ENCODE assay signal across 1 cellular context in the genomic region with DNA sequence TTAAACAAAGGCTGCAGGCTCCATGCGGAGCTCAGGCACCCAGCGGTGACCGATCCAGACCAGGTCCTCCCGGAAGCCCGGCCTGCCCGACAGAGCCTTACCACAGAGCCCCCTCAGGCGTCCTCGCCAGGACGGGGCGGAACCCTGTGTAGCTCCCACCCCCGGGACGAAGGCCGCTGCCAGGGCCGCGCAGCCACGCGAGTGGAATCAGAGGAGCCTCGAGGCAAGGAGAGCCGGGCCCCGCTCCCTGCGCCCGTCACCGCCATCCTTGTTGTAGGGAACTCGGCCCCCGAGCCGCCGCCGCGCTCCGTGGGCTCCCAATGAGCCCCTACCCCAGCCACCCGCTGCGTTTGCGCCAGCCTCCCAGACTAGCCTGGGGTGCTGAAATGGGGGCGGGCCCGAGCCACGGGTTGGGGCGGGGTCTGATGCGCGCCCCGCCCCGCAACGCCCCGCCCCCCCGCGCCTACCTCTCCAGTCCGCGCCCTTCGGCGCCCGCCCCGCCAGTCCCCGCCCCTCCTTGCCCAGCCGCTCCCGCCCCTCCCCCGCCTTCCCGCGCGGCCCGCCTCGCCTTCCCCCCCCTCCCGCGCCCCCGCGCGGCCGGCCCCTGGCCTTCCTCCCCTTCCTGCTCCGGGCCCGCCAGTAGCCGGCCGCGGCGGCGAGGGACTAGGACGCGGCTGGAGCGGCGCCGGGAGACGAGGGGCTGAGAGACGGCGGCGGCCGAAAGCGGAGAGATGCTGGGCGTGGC.
TF ChIP-seq lines count a peak whose summit lies in the region.

A gene with protein sequence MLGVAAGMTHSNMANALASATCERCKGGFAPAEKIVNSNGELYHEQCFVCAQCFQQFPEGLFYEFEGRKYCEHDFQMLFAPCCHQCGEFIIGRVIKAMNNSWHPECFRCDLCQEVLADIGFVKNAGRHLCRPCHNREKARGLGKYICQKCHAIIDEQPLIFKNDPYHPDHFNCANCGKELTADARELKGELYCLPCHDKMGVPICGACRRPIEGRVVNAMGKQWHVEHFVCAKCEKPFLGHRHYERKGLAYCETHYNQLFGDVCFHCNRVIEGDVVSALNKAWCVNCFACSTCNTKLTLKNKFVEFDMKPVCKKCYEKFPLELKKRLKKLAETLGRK (plus strand): TSS at position 639 of the 745 bp plus-strand sequence. CDS start 93 bp downstream, at position 732.

TF ChIP-seq in K562, 482 proteins besides CTCF, POLR2A, EP300 and RAD21 (continued from another document and continues in another):
- TF ChIP-seq ESRRB (CRISPR knock-in tag; IDR thresholded peaks at IDR 0.05; ENCODE audit: borderline replicate concordance) (no peak), SMAD3 (CRISPR knock-in tag; conservative IDR thresholded peaks at IDR 0.05) (no peak), TAF1 (IDR thresholded peaks at IDR 0.05; ENCODE audit: control insufficient read depth, extremely low read depth, insufficient read depth, low read length, severe bottlenecking) (peak; percentile 91), IFI16 (CRISPR knock-in tag; IDR thresholded peaks at IDR 0.05) (no peak), ZFX (CRISPR knock-in tag; IDR thresholded peaks at IDR 0.05) (peak; percentile 97), HDAC1 (IDR thresholded peaks at IDR 0.05) (no peak; a peak in 1 of 4 replicates), SNIP1 (IDR thresholded peaks at IDR 0.05; ENCODE audit: low read depth) (no peak), E2F5 (CRISPR knock-in tag; IDR thresholded peaks at IDR 0.05) (no peak), THRB (CRISPR knock-in tag; conservative IDR thresholded peaks at IDR 0.05) (no peak), ATF6 (CRISPR knock-in tag; IDR thresholded peaks at IDR 0.05) (no peak), MAFF (IDR thresholded peaks at IDR 0.05; ENCODE audit: low read length) (no peak), CREB5 (CRISPR knock-in tag; IDR thresholded peaks at IDR 0.05) (no peak), BCL6 (CRISPR knock-in tag; IDR thresholded peaks at IDR 0.05) (no peak), ARID3A (IDR thresholded peaks at IDR 0.05; ENCODE audit: borderline replicate concordance, low read depth, low read length) (no peak), NCOR1 (IDR thresholded peaks at IDR 0.05) (0 out of 2 replicates have a peak, but pooled peaks have one; percentile 4), NUFIP1 (IDR thresholded peaks at IDR 0.05; ENCODE audit: partially characterized antibody) (no peak), IRF2 (CRISPR knock-in tag; IDR thresholded peaks at IDR 0.05) (no peak), SOX6 (IDR thresholded peaks at IDR 0.05) (no peak; the same call in 1 of the 2 replicates), RFX1 (IDR thresholded peaks at IDR 0.05) (no peak), PHB2 (IDR thresholded peaks at IDR 0.05; ENCODE audit: low read depth) (no peak)
- TF ChIP-seq, protein P1, sequence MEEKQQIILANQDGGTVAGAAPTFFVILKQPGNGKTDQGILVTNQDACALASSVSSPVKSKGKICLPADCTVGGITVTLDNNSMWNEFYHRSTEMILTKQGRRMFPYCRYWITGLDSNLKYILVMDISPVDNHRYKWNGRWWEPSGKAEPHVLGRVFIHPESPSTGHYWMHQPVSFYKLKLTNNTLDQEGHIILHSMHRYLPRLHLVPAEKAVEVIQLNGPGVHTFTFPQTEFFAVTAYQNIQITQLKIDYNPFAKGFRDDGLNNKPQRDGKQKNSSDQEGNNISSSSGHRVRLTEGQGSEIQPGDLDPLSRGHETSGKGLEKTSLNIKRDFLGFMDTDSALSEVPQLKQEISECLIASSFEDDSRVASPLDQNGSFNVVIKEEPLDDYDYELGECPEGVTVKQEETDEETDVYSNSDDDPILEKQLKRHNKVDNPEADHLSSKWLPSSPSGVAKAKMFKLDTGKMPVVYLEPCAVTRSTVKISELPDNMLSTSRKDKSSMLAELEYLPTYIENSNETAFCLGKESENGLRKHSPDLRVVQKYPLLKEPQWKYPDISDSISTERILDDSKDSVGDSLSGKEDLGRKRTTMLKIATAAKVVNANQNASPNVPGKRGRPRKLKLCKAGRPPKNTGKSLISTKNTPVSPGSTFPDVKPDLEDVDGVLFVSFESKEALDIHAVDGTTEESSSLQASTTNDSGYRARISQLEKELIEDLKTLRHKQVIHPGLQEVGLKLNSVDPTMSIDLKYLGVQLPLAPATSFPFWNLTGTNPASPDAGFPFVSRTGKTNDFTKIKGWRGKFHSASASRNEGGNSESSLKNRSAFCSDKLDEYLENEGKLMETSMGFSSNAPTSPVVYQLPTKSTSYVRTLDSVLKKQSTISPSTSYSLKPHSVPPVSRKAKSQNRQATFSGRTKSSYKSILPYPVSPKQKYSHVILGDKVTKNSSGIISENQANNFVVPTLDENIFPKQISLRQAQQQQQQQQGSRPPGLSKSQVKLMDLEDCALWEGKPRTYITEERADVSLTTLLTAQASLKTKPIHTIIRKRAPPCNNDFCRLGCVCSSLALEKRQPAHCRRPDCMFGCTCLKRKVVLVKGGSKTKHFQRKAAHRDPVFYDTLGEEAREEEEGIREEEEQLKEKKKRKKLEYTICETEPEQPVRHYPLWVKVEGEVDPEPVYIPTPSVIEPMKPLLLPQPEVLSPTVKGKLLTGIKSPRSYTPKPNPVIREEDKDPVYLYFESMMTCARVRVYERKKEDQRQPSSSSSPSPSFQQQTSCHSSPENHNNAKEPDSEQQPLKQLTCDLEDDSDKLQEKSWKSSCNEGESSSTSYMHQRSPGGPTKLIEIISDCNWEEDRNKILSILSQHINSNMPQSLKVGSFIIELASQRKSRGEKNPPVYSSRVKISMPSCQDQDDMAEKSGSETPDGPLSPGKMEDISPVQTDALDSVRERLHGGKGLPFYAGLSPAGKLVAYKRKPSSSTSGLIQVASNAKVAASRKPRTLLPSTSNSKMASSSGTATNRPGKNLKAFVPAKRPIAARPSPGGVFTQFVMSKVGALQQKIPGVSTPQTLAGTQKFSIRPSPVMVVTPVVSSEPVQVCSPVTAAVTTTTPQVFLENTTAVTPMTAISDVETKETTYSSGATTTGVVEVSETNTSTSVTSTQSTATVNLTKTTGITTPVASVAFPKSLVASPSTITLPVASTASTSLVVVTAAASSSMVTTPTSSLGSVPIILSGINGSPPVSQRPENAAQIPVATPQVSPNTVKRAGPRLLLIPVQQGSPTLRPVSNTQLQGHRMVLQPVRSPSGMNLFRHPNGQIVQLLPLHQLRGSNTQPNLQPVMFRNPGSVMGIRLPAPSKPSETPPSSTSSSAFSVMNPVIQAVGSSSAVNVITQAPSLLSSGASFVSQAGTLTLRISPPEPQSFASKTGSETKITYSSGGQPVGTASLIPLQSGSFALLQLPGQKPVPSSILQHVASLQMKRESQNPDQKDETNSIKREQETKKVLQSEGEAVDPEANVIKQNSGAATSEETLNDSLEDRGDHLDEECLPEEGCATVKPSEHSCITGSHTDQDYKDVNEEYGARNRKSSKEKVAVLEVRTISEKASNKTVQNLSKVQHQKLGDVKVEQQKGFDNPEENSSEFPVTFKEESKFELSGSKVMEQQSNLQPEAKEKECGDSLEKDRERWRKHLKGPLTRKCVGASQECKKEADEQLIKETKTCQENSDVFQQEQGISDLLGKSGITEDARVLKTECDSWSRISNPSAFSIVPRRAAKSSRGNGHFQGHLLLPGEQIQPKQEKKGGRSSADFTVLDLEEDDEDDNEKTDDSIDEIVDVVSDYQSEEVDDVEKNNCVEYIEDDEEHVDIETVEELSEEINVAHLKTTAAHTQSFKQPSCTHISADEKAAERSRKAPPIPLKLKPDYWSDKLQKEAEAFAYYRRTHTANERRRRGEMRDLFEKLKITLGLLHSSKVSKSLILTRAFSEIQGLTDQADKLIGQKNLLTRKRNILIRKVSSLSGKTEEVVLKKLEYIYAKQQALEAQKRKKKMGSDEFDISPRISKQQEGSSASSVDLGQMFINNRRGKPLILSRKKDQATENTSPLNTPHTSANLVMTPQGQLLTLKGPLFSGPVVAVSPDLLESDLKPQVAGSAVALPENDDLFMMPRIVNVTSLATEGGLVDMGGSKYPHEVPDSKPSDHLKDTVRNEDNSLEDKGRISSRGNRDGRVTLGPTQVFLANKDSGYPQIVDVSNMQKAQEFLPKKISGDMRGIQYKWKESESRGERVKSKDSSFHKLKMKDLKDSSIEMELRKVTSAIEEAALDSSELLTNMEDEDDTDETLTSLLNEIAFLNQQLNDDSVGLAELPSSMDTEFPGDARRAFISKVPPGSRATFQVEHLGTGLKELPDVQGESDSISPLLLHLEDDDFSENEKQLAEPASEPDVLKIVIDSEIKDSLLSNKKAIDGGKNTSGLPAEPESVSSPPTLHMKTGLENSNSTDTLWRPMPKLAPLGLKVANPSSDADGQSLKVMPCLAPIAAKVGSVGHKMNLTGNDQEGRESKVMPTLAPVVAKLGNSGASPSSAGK (IDR thresholded peaks at IDR 0.05), result peak; percentile 64; the same call in 1 of the 2 replicates
- TF ChIP-seq, protein P2, sequence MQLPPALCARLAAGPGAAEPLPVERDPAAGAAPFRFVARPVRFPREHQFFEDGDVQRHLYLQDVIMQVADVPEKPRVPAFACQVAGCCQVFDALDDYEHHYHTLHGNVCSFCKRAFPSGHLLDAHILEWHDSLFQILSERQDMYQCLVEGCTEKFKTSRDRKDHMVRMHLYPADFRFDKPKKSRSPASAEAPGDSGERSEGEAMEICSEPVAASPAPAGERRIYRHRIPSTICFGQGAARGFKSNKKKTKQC (CRISPR knock-in tag; IDR thresholded peaks at IDR 0.05), result peak; percentile 84; the same call in 1 of the 2 replicates
- TF ChIP-seq, protein P3, sequence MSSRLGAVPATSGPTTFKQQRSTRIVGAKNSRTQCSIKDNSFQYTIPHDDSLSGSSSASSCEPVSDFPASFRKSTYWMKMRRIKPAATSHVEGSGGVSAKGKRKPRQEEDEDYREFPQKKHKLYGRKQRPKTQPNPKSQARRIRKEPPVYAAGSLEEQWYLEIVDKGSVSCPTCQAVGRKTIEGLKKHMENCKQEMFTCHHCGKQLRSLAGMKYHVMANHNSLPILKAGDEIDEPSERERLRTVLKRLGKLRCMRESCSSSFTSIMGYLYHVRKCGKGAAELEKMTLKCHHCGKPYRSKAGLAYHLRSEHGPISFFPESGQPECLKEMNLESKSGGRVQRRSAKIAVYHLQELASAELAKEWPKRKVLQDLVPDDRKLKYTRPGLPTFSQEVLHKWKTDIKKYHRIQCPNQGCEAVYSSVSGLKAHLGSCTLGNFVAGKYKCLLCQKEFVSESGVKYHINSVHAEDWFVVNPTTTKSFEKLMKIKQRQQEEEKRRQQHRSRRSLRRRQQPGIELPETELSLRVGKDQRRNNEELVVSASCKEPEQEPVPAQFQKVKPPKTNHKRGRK (tag; IDR thresholded peaks at IDR 0.05), result no peak
- TF ChIP-seq, protein P4, sequence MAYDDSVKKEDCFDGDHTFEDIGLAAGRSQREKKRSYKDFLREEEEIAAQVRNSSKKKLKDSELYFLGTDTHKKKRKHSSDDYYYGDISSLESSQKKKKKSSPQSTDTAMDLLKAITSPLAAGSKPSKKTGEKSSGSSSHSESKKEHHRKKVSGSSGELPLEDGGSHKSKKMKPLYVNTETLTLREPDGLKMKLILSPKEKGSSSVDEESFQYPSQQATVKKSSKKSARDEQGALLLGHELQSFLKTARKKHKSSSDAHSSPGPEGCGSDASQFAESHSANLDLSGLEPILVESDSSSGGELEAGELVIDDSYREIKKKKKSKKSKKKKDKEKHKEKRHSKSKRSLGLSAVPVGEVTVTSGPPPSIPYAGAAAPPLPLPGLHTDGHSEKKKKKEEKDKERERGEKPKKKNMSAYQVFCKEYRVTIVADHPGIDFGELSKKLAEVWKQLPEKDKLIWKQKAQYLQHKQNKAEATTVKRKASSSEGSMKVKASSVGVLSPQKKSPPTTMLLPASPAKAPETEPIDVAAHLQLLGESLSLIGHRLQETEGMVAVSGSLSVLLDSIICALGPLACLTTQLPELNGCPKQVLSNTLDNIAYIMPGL (CRISPR knock-in tag; IDR thresholded peaks at IDR 0.05), result no peak
